Comparison of ENCODE assay signal across 1 cellular context in genomic region chr13:110392510-110393233, GRCh38.
TF ChIP-seq lines count a peak whose summit lies in the region.

No MANE protein-coding gene starts in this region.

TF ChIP-seq in SK-N-SH, 30 proteins besides CTCF, POLR2A, EP300 and RAD21 (continued from another document):
- TF ChIP-seq TAF1 (IDR thresholded peaks at IDR 0.05; ENCODE audit: borderline replicate concordance, low read depth, low read length) = no peak
- 0 out of 2 replicates have a peak, but pooled peaks have one; percentile 32 for TF ChIP-seq MXI1 (IDR thresholded peaks at IDR 0.05; ENCODE audit: low read depth, low read length)
- TF ChIP-seq TCF12 (IDR thresholded peaks at IDR 0.05) = peak; percentile 93
- TF ChIP-seq RCOR1 (IDR thresholded peaks at IDR 0.05; ENCODE audit: low read length) = peak; percentile 81
- no peak for TF ChIP-seq FOXJ3 (CRISPR knock-in tag; IDR thresholded peaks at IDR 0.05)
- TF ChIP-seq JUND (IDR thresholded peaks at IDR 0.05) = no peak
- peak; percentile 65; the same call in 1 of the 2 replicates for TF ChIP-seq TEAD4 (IDR thresholded peaks at IDR 0.05; ENCODE audit: borderline replicate concordance, insufficient read depth)
- TF ChIP-seq NFIC (IDR thresholded peaks at IDR 0.05; ENCODE audit: borderline replicate concordance) = peak; percentile 47; the same call in 1 of the 2 replicates
- TF ChIP-seq RXRA (IDR thresholded peaks at IDR 0.05; ENCODE audit: borderline replicate concordance, low read depth) = no peak
- no peak for TF ChIP-seq MEF2A (IDR thresholded peaks at IDR 0.05; ENCODE audit: borderline replicate concordance, low read depth)
